In the genomic region with DNA sequence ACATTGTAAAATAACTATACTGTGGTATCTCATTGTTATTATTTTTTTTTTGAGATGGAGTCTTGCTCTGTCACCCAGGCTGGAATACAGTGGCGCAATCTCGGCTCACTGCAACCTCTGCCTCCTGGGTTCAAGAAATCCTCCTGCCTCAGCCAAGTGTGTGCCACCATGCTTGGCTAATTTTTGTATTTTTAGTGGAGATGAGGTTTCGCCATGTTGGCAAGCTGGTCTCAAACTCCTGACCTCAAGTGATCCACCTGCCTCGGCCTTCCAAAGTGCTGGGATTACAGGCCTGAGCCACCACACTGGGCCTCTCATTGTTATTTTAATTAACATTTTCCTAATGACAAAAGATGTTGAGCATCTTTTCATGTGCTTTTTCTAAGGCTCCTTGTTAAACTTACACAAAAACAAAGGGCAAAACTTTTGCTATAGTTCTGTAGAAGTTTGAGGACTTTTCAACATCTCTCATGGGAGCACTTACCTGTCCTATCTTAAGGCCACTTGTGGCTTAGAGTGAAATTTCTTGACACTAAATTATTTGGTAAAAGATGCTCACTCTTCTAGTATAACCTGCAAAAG, we compare ENCODE assay signal across 6 cellular contexts. TPM values are rescaled to one million over a fixed set of nuclear protein-coding genes. Genes with fewer than 3 reads are reported as not detected.
"Had no signal": no experiment of that assay in that cellular context is flagged by ENCODE, and none has a peak within 500 bp of the region (broad histone marks: within the 10 kb centered on the region; RNA-seq: fewer than 3 reads in every experiment).

No MANE protein-coding gene starts in this region.

RNA-seq across cellular contexts. Expression of gene DLGAP1, which starts 39.7 kb away (rescaled TPM):
- total RNA-seq: activated CD8-positive, alpha-beta memory T cell treated with anti-CD3 and anti-CD28 coated beads for 36 hours; activated CD8-positive, alpha-beta T cell treated with anti-CD3 and anti-CD28 coated beads for 36 hours; activated naive CD4-positive, alpha-beta T cell treated with anti-CD3 and anti-CD28 coated beads for 36 hours; activated naive CD4-positive, alpha-beta T cell treated with anti-CD3 and anti-CD28 coated beads, Interleukin-2, amount 50 U/mL, for 72 hours; activated naive CD8-positive, alpha-beta T cell treated with anti-CD3 and anti-CD28 coated beads for 36 hours; T-helper 2 cell treated with Interferon-gamma antibody and Interleukin-4, amounts not matched to agents 100 ng/mL and 5 ng/mL, for 36 hours had no signal
